1 cellular context compared by ENCODE assay signal in genomic region chr9:136605966-136606365, GRCh38.
TF ChIP-seq lines count a peak whose summit lies in the region.

No MANE protein-coding gene starts in this region.

TF ChIP-seq in H1, 55 proteins besides CTCF, POLR2A, EP300 and RAD21:
- TF ChIP-seq JUND (IDR thresholded peaks at IDR 0.05; ENCODE audit: low read length): no peak
- TF ChIP-seq TCF12 (IDR thresholded peaks at IDR 0.05; ENCODE audit: low read depth, low read length): no peak
- TF ChIP-seq SIRT6 (IDR thresholded peaks at IDR 0.05; ENCODE audit: low read length): no peak
